ENCODE assay signal across 9 cellular contexts in the genomic region with DNA sequence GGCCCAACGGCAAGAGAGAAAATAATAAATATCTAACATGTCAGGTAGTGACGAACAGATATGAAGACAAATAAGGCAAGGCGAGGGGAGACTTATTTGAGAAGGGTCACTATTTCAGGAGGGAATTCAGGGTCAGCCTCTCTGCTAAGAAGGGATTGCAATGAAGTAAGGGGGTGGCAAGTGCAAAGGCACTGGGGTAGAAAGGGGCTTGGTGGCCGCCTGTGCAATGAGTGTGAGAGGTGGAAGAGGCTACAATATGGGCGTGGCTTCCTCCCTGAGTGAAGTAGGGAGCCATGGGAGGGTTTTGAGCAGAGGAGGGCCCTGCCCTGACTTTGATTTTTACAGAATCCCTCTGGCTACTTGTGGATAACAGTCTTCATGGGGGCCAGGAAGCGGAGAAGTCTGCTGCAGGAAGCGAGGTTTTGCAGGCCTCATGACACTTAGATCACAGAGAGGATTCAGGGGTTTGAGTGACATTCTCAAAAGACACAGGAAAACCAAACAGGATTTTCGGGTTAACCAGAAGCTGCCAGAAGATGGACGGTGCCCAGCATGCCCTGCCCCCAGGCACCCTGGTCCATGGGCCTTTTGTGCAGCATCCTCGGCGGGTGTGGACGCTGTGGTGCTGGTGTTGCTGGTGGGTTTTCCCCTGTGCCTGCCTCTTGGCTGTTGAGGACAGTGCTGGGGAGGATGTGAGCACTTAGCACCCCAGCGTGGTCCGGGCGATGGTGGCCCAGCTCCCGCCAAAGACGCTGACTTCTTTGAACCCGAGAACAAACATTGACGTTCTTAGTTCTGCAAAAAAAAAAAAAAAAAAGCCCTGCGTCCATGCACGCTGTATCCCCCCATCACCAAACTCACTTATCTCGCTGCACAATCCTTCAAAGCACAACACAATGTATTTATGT.
A peak's percentile ranks its signal among the peaks of the same experiment; 100 is the strongest.
DNase-seq lines count a peak whose midpoint lies in the region; ATAC-seq and TF ChIP-seq lines count a peak whose summit lies in the region.
"Had no signal": no experiment of that assay in that cellular context is flagged by ENCODE, and none has a peak within 500 bp of the region (broad histone marks: within the 10 kb centered on the region; RNA-seq: fewer than 3 reads in every experiment).

No MANE protein-coding gene starts in this region.

- H3K4me3 Mint-ChIP-seq in CD4-positive, alpha-beta T cell: peak overlapping the region; percentile 57

- no peak for TF ChIP-seq CTCF in CD4-positive, alpha-beta T cell (IDR thresholded peaks at IDR 0.05)
- no peak for TF ChIP-seq CTCF in MM.1S (IDR thresholded peaks at IDR 0.05; ENCODE audit: low read length)

- H3K27ac Mint-ChIP-seq in CD4-positive, alpha-beta T cell: peak overlapping the region; percentile 68

- DNase-seq in CD4-positive, alpha-beta T cell: peak in 8 of 10 experiments; percentile 12 to 73 (median 36)
- peak; percentile 46 for DNase-seq in T-helper 9 cell
- peak; percentile 78 for DNase-seq in activated gamma-delta T cell (lab: John Stamatoyannopoulos, UW)
- peak; percentile 27 for DNase-seq in stimulated activated CD4-positive, alpha-beta T cell treated with anti-CD3 and anti-CD28 coated beads, Interleukin-1b, Interleukin-23, amount 100 ng/mL, for 48 hours
- DNase-seq in MM.1S: no peak
- no peak for DNase-seq in SIG-M5 treated with dmso at 0.1 percent for 504 hours (lab: John Stamatoyannopoulos, UW; ENCODE audit: unreplicated experiment)
- no peak for DNase-seq in SJCRH30
- DNase-seq: C1 segment of cervical spinal cord had no signal

- H3K36me3 ChIP-seq in MM.1S (replicated peaks; ENCODE audit: insufficient read depth, low read length) (no peaks in the 10 kb centered on the region), SJCRH30 (no peaks in the 10 kb centered on the region)

- peaks cover 68% of the 10 kb centered on the region for H3K4me1 Mint-ChIP-seq in CD4-positive, alpha-beta T cell (ENCODE audit: low read depth)

- no peak overlapping the region for H3K4me2 ChIP-seq in MM.1S (ENCODE audit: low read depth, low read length)

- no peaks in the 10 kb centered on the region for H3K27me3 Mint-ChIP-seq in CD4-positive, alpha-beta T cell

- POLR2A ChIA-PET in CD4-positive, alpha-beta T cell (lab: Charles Lee): interaction anchor here (0.6 to 1.2 kb wide), 3 partner anchors 9 to 1769 kb away, joined by 3 to 4 read pairs (median 3); no protein-coding TSS in a partner anchor

- H3K9ac ChIP-seq in MM.1S (ENCODE audit: low read length): no peak overlapping the region

- H3K4me3 ChIP-seq in MM.1S (ENCODE audit: low read length): no peak overlapping the region
- no peak overlapping the region for H3K4me3 ChIP-seq in SJCRH30

- H4K20me1 ChIP-seq in MM.1S (ENCODE audit: insufficient read depth, low read length): no peaks in the 10 kb centered on the region

- H3K36me3 Mint-ChIP-seq in CD4-positive, alpha-beta T cell (ENCODE audit: low read depth): no peaks in the 10 kb centered on the region

- no peaks in the 10 kb centered on the region for H3K79me2 ChIP-seq in MM.1S (ENCODE audit: low read length)

- H3K27ac ChIP-seq in CD4-positive, alpha-beta T cell (ENCODE audit: low read depth, low read length): no peak overlapping the region
- H3K27ac ChIP-seq in MM.1S (ENCODE audit: low read length) (no peak overlapping the region), SJCRH30 (no peak overlapping the region)

- intact Hi-C loops in CD4-positive, alpha-beta T cell (cut with DNase I, micrococcal nuclease): loop anchor here (5.0 to 10.0 kb wide), 2 partner anchors 49 to 194 kb away; partner anchors contain the start of gene CEBPB (in 1 of the 2)

- ATAC-seq in CD4-positive, alpha-beta T cell (ENCODE audit: poor library complexity): peak; percentile 82
- no peak for ATAC-seq in GM18867 (IDR thresholded peaks at IDR 0.05; ENCODE audit: unreplicated experiment)

- H3K9me2 ChIP-seq in MM.1S (replicated peaks; ENCODE audit: insufficient read depth, low read length): no peaks in the 10 kb centered on the region

- no peaks in the 10 kb centered on the region for H3K9me3 Mint-ChIP-seq in CD4-positive, alpha-beta T cell

- H3K4me1 ChIP-seq in MM.1S (ENCODE audit: low read length) (peaks cover 8% of the 10 kb centered on the region; the same call in 1 of the 2 replicates), SJCRH30 (peaks cover 6% of the 10 kb centered on the region; the same call in 1 of the 2 replicates)

- CTCF ChIA-PET in CD4-positive, alpha-beta T cell (lab: Charles Lee): interaction anchor here (0.6 kb wide), 1 partner anchor 45 kb away, joined by 4 read pairs; no protein-coding TSS in a partner anchor

- no peak overlapping the region for H2AFZ ChIP-seq in MM.1S (ENCODE audit: low read length)

- no peaks in the 10 kb centered on the region for H3K9me3 ChIP-seq in CD4-positive, alpha-beta T cell (ENCODE audit: control insufficient read depth, low read length)
- H3K9me3 ChIP-seq in MM.1S (replicated peaks; ENCODE audit: insufficient read depth, low read length) (no peaks in the 10 kb centered on the region), SJCRH30 (replicated peaks) (no peaks in the 10 kb centered on the region)

- H3F3A ChIP-seq in MM.1S (ENCODE audit: insufficient read depth, low read length): no peaks in the 10 kb centered on the region

- H3K27me3 ChIP-seq in CD4-positive, alpha-beta T cell (ENCODE audit: control insufficient read depth, insufficient read depth, low read length): no peaks in the 10 kb centered on the region
- H3K27me3 ChIP-seq in MM.1S (replicated peaks; ENCODE audit: insufficient read depth, low read length) (peaks cover 29% of the 10 kb centered on the region), SJCRH30 (peaks cover 7% of the 10 kb centered on the region; the same call in 1 of the 2 replicates)

Comparison
In these comparisons a context has a peak if more than half of its experiments do, and no peak if none do; other contexts are left out.
1. DNase-seq: peak in CD4-positive, alpha-beta T cell (8 of 10), T-helper 9 cell (single experiment), activated gamma-delta T cell (single experiment) and stimulated activated CD4-positive, alpha-beta T cell treated with anti-CD3 and anti-CD28 coated beads, Interleukin-1b, Interleukin-23, amount 100 ng/mL, for 48 hours (single experiment); none in MM.1S (single experiment), SIG-M5 treated with dmso at 0.1 percent for 504 hours (single experiment) and SJCRH30 (0 of 2).